In genomic region chr10:116627386-116627933, GRCh38 we compare ENCODE assay signal across 10 cellular contexts. TPM values are rescaled to one million over a fixed set of nuclear protein-coding genes. Genes with fewer than 3 reads are reported as not detected.
A peak's percentile ranks its signal among the peaks of the same experiment; 100 is the strongest.
DNase-seq lines count a peak whose midpoint lies in the region; TF ChIP-seq lines count a peak whose summit lies in the region.
"Had no signal": no experiment of that assay in that cellular context is flagged by ENCODE, and none has a peak within 500 bp of the region (broad histone marks: within the 10 kb centered on the region; RNA-seq: fewer than 3 reads in every experiment).

No MANE protein-coding gene starts in this region.

- H3K9me3 ChIP-seq in A673 (ENCODE audit: low read depth, low read length, poor library complexity, severe bottlenecking) (no peaks in the 10 kb centered on the region), endodermal cell (ENCODE audit: control insufficient read depth, low read length) (no peaks in the 10 kb centered on the region), SJCRH30 (replicated peaks) (no peaks in the 10 kb centered on the region), PC-9 (ENCODE audit: insufficient read depth, low read depth) (no peaks in the 10 kb centered on the region)
- H3K9me3 ChIP-seq: HAP-1 had no signal

- no peaks in the 10 kb centered on the region for H3K4me1 ChIP-seq in A673 (ENCODE audit: insufficient read depth, low read length, poor library complexity, severe bottlenecking)
- H3K4me1 ChIP-seq in endodermal cell (ENCODE audit: control insufficient read depth, insufficient read depth, low read length), result peaks cover 3% of the 10 kb centered on the region
- H3K4me1 ChIP-seq in SJCRH30, result no peaks in the 10 kb centered on the region
- no peaks in the 10 kb centered on the region for H3K4me1 ChIP-seq in PC-9 (replicated peaks; ENCODE audit: insufficient read depth)
- H3K4me1 ChIP-seq: HAP-1 had no signal

- H3K36me3 ChIP-seq in A673 (ENCODE audit: insufficient read depth, low read length, poor library complexity, severe bottlenecking), result no peaks in the 10 kb centered on the region
- no peaks in the 10 kb centered on the region for H3K36me3 ChIP-seq in endodermal cell (ENCODE audit: control insufficient read depth, insufficient read depth, low read length)
- H3K36me3 ChIP-seq in SJCRH30, result no peaks in the 10 kb centered on the region
- no peaks in the 10 kb centered on the region for H3K36me3 ChIP-seq in PC-9 (ENCODE audit: low read depth)
- H3K36me3 ChIP-seq: HAP-1 had no signal

- POLR2A ChIA-PET in A673 (lab: Charles Lee; ENCODE audit: low non-redundant PET) (interaction anchor here (0.6 kb wide), 1 partner anchor 636 kb away, joined by 8 read pairs; no protein-coding TSS in a partner anchor), PC-9 (lab: Charles Lee; ENCODE audit: unreplicated experiment) (interaction anchor here (0.7 kb wide), 1 partner anchor 492 kb away, joined by 4 read pairs; no protein-coding TSS in a partner anchor)

- no peak for TF ChIP-seq EP300 in Ishikawa (IDR thresholded peaks at IDR 0.05; ENCODE audit: borderline replicate concordance)

- peak; percentile 67 for TF ChIP-seq RAD21 in Ishikawa (IDR thresholded peaks at IDR 0.05; ENCODE audit: low read depth)

- peaks cover 43% of the 10 kb centered on the region for H3K27me3 ChIP-seq in A673 (replicated peaks; ENCODE audit: insufficient read depth, low read depth, low read length, poor library complexity)
- no peaks in the 10 kb centered on the region for H3K27me3 ChIP-seq in endodermal cell (ENCODE audit: control insufficient read depth, insufficient read depth, low read length, poor library complexity, severe bottlenecking)
- H3K27me3 ChIP-seq in SJCRH30, result no peaks in the 10 kb centered on the region
- peaks cover 56% of the 10 kb centered on the region for H3K27me3 ChIP-seq in PC-9 (ENCODE audit: insufficient read depth, low read depth)

- DNase-seq in A673 (ENCODE audit: low spot score) (no peak), endodermal cell (peak; percentile 91), mesenteric fat pad (ENCODE audit: low spot score) (peak; percentile 78), SJCRH30 (no peak), hepatic stellate cell (ENCODE audit: low spot score) (no peak), NCI-H524 treated with DMSO at 0.1 percent for 48 hours (lab: John Stamatoyannopoulos, UW) (no peak), PC-9 (no peak)

- H3K27ac Mint-ChIP-seq in endodermal cell, result no peak overlapping the region

- H3K4me2 ChIP-seq in PC-9, result no peak overlapping the region

- H3K27me3 Mint-ChIP-seq in endodermal cell (ENCODE audit: insufficient read depth), result peaks cover 11% of the 10 kb centered on the region

- no peaks in the 10 kb centered on the region for H3K79me2 ChIP-seq in PC-9 (ENCODE audit: low read depth)

- BruUV-seq in A673 (replicated peaks; lab: Mats Ljungman, UMichigan), result no TSS peak
- BruUV-seq in PC-9 (replicated peaks; lab: Mats Ljungman, UMichigan), result no TSS peak

- H4K20me1 ChIP-seq in PC-9 (ENCODE audit: insufficient read depth), result no peaks in the 10 kb centered on the region

- peak overlapping the region; percentile 32 for H3K4me3 Mint-ChIP-seq in endodermal cell

- CTCF ChIA-PET in A673 (lab: Charles Lee) (no interaction called here), PC-9 (lab: Charles Lee) (no interaction called here)

- TF ChIP-seq CTCF in A673 (conservative IDR thresholded peaks at IDR 0.05; ENCODE audit: low read depth, low read length) (0 out of 2 replicates have a peak, but pooled peaks have one; percentile 13), endodermal cell (conservative IDR thresholded peaks at IDR 0.05) (peak; percentile 81), PC-9 (conservative IDR thresholded peaks at IDR 0.05) (no peak)

- H3K27ac ChIP-seq in A673 (ENCODE audit: low read depth, low read length, poor library complexity, severe bottlenecking) (no peak overlapping the region), endodermal cell (ENCODE audit: low read depth, low read length) (no peak overlapping the region), SJCRH30 (no peak overlapping the region), PC-9 (no peak overlapping the region)

- H2AFZ ChIP-seq in PC-9, result no peak overlapping the region

- no peaks in the 10 kb centered on the region for H3K9me2 ChIP-seq in PC-9 (ENCODE audit: insufficient read depth)

- H3K9ac ChIP-seq in endodermal cell (ENCODE audit: extremely low read depth, low read length, poor library complexity, severe bottlenecking), result no peak overlapping the region

- no peaks in the 10 kb centered on the region for H3K9me3 Mint-ChIP-seq in endodermal cell

- intact Hi-C loops in A673 (cut with micrococcal nuclease; ENCODE audit: unreplicated experiment) (no loop called here), PC-9 (cut with micrococcal nuclease; ENCODE audit: unreplicated experiment) (no loop called here)

- H3K36me3 Mint-ChIP-seq in endodermal cell (ENCODE audit: low read depth), result no peaks in the 10 kb centered on the region

- WGBS in endodermal cell (ENCODE audit: insufficient coverage in 1 of 2, insufficient read length in 1 of 2), 2 experiments, result 42 to 80% methylated on average over 1 to 49 of the region's 49 CpGs

- no peaks in the 10 kb centered on the region for H3F3A ChIP-seq in PC-9 (ENCODE audit: insufficient read depth, low read depth)

- H3K4me3 ChIP-seq in A673 (ENCODE audit: low read depth, low read length, poor library complexity, severe bottlenecking) (no peak overlapping the region), endodermal cell (ENCODE audit: low read length) (no peak overlapping the region), SJCRH30 (no peak overlapping the region), PC-9 (no peak overlapping the region)
- H3K4me3 ChIP-seq: HAP-1, lung had no signal

- H3K4me1 Mint-ChIP-seq in endodermal cell, result peaks cover 14% of the 10 kb centered on the region

TF ChIP-seq in Ishikawa, 13 proteins besides CTCF, POLR2A, EP300 and RAD21:
- TF ChIP-seq EGR1 (IDR thresholded peaks at IDR 0.05) (no peak), REST (IDR thresholded peaks at IDR 0.05; ENCODE audit: low read depth) (no peak), TAF1 (IDR thresholded peaks at IDR 0.05; ENCODE audit: low read depth) (no peak), TCF12 (IDR thresholded peaks at IDR 0.05; ENCODE audit: low read depth) (no peak), USF1 (IDR thresholded peaks at IDR 0.05) (no peak)
TF ChIP-seq in Ishikawa: peak in this region for 0.

RNA-seq across cellular contexts. Expression of gene PNLIPRP2, which starts 6.7 kb away (rescaled TPM):
- total RNA-seq in A673 (2021) (not detected in 2 replicates), endodermal cell (under 1 TPM; 0.64 to 0.79 TPM), mesenteric fat pad (1.1 TPM), PC-9 (2021) (not detected in 2 replicates)
- polyA plus RNA-seq in endodermal cell (2013, experiment 1 of 2), result not detected
- not detected for polyA plus RNA-seq in endodermal cell (2013, experiment 2 of 2)
- not detected in 2 replicates for total RNA-seq in SJCRH30 (2014; rRNA removed; shearing (Covaris generic))

RNA-seq across cellular contexts. Expression of gene PNLIPRP1, which starts 36.7 kb away (rescaled TPM):
- total RNA-seq in A673 (2021) (not detected in 2 replicates), endodermal cell (not detected), mesenteric fat pad (0.90 TPM), PC-9 (2021) (not detected in 2 replicates)
- not detected for polyA plus RNA-seq in endodermal cell (2013, experiment 1 of 2)
- not detected for polyA plus RNA-seq in endodermal cell (2013, experiment 2 of 2)
- not detected in 2 replicates for total RNA-seq in SJCRH30 (2014; rRNA removed; shearing (Covaris generic))

Comparison
In these comparisons a context has a peak if more than half of its experiments do, and no peak if none do; other contexts are left out.
1. DNase-seq: peak in endodermal cell (single experiment) and mesenteric fat pad (single experiment); none in A673 (single experiment), SJCRH30 (0 of 2), hepatic stellate cell (single experiment), NCI-H524 treated with DMSO at 0.1 percent for 48 hours (single experiment) and PC-9 (0 of 2).